ENCODE assay signal across 9 cellular contexts in genomic region chr14:57390037-57390805, GRCh38. TPM values are rescaled to one million over a fixed set of nuclear protein-coding genes. Genes with fewer than 3 reads are reported as not detected.
DNase-seq lines count a peak whose midpoint lies in the region; ATAC-seq, FAIRE-seq and TF ChIP-seq lines count a peak whose summit lies in the region.
"Had no signal": no experiment of that assay in that cellular context is flagged by ENCODE, and none has a peak within 500 bp of the region (broad histone marks: within the 10 kb centered on the region; RNA-seq: fewer than 3 reads in every experiment).

NAA30 (plus strand) TSS chr14:57390586; CDS start chr14:57390958, 372 bp downstream.

- peak; percentile 99 for FAIRE-seq in GM19239 (lab: Jason Lieb, UNC)
- FAIRE-seq: islet of Langerhans had no signal

- DNase-seq in BJ (ENCODE audit: low read depth) (peak; percentile 49), GM19239 (ENCODE audit: insufficient read length, low spot score) (peak; percentile 76), NCI-H524 treated with DMSO at 0.1 percent for 48 hours (lab: John Stamatoyannopoulos, UW) (peak; percentile 93), colonic mucosa (peak; percentile 94), left colon (peak; percentile 95 to 97)
- DNase-seq in activated CD4-positive, alpha-beta T cell treated with anti-CD3 and anti-CD28 coated beads for 4 hours, result peak; percentile 91 to 94
- peak; percentile 82 to 89 for DNase-seq in stimulated activated CD4-positive, alpha-beta T cell treated with anti-CD3 and anti-CD28 coated beads, Interleukin-1b, Interleukin-23, amount 100 ng/mL, for 4 hours (ENCODE audit: low read depth in 2 of 2)

- POLR2A ChIA-PET in BJ (lab: Charles Lee), result interaction anchor here (0.5 to 1.6 kb wide), 2 partner anchors 11 to 207 kb away, joined by 3 to 9 read pairs; no protein-coding TSS in a partner anchor

- H3K27ac ChIP-seq in colonic mucosa, result peak within 1 kb of the TSS; percentile 80

- TF ChIP-seq CTCF in BJ (IDR thresholded peaks at IDR 0.05; ENCODE audit: insufficient read depth, low read depth, low read length) (no peak), colonic mucosa (IDR thresholded peaks at IDR 0.05) (no peak)

- no peaks in the 10 kb centered on the region for H3K9me3 ChIP-seq in colonic mucosa

- no peaks in the 10 kb centered on the region for H3K4me1 ChIP-seq in colonic mucosa

- intact Hi-C loops in colonic mucosa (cut with DNase I) (loop anchor here (10.0 kb wide), 1 partner anchor 115 kb away; no protein-coding TSS in a partner anchor), left colon (cut with DNase I, micrococcal nuclease) (no loop called here)

- peak within 1 kb of the TSS; percentile 88 to 94 for H3K9ac ChIP-seq in colonic mucosa (ENCODE audit: low read depth in 2 of 2, low read length in 2 of 2)

- CTCF ChIA-PET in BJ (lab: Yijun Ruan, JAX), result interaction anchor here (1.1 to 2.1 kb wide), 2 partner anchors 11 to 95 kb away, joined by 3 to 5 read pairs; no protein-coding TSS in a partner anchor

- H3K27me3 ChIP-seq in BJ (ENCODE audit: control insufficient read depth, insufficient read depth, low read length) (no peaks in the 10 kb centered on the region), colonic mucosa (no peaks in the 10 kb centered on the region)

- H3K4me3 ChIP-seq in BJ (ENCODE audit: low read depth, low read length), result peak within 1 kb of the TSS; percentile 91
- H3K4me3 ChIP-seq in colonic mucosa, result peak within 1 kb of the TSS; percentile 85

- ATAC-seq in HG03442 (IDR thresholded peaks at IDR 0.05; ENCODE audit: unreplicated experiment) (peak; percentile 81), left colon (peak; percentile 91)

- H3K36me3 ChIP-seq in BJ (ENCODE audit: control insufficient read depth, insufficient read depth, low read length), result no peaks in the 10 kb centered on the region
- H3K36me3 ChIP-seq in colonic mucosa, result no peaks in the 10 kb centered on the region

RNA-seq across cellular contexts. Expression of gene NAA30, which starts in this region (rescaled TPM):
- 7.0 and 11.7 TPM in 2 replicates for polyA plus RNA-seq in BJ (2011; rRNA removed)
- polyA minus RNA-seq in BJ (2011; rRNA and poly(A)+ RNA removed), result 7.6 and 11.4 TPM in 2 replicates
- total RNA-seq in colonic mucosa (10 to 100 TPM; 16.6 to 21.4 TPM), left colon (10 to 100 TPM; 15.6 to 21.4 TPM)

Comparison
In these comparisons a context has a peak if more than half of its experiments do, and no peak if none do; other contexts are left out.
1. Peak in every context shown above with its lines: DNase-seq, ATAC-seq, H3K4me3 ChIP-seq and H3K27ac ChIP-seq.